21 cellular contexts compared by ENCODE assay signal in genomic region chr1:33502726-33503125, GRCh38. TPM values are rescaled to one million over a fixed set of nuclear protein-coding genes. Genes with fewer than 3 reads are reported as not detected.
A peak's percentile ranks its signal among the peaks of the same experiment; 100 is the strongest.
DNase-seq lines count a peak whose midpoint lies in the region; ATAC-seq lines count a peak whose summit lies in the region.
"Had no signal": no experiment of that assay in that cellular context is flagged by ENCODE, and none has a peak within 500 bp of the region (broad histone marks: within the 10 kb centered on the region; RNA-seq: fewer than 3 reads in every experiment).

No MANE protein-coding gene starts in this region.

- H3K27ac Mint-ChIP-seq in memory B cell, result peak overlapping the region; percentile 8
- H3K27ac Mint-ChIP-seq: activated CD4-positive, alpha-beta T cell treated with anti-CD3 and anti-CD28 coated beads, Interleukin-2, amount 10 ng/mL, durations not matched to agents 7 days and 5 days; H9; stimulated activated naive CD8-positive, alpha-beta T cell treated with anti-CD3 and anti-CD28 coated beads, Interleukin-15, amount 100 ng/mL, for 72 hours; T-helper 1 cell treated with Interleukin-12 subunit alpha and Interleukin-12 subunit beta and Interleukin-4 antibody, amounts not matched to agents 30 μg/mL and 1 μg/mL, for 36 hours had no signal

- DNase-seq in EL, result peak; percentile 45
- peak; percentile 9 for DNase-seq in RKO (ENCODE audit: low spot score)
- DNase-seq in dermis blood vessel endothelial cell, result peak; percentile 6
- DNase-seq in memory B cell (ENCODE audit: low spot score in 2 of 2), result no peak
- no peak for DNase-seq in NCI-H1417 treated with DMSO at 0.1 percent for 48 hours (lab: John Stamatoyannopoulos, UW)
- DNase-seq in stimulated activated CD4-positive, alpha-beta T cell treated with anti-CD3 and anti-CD28 coated beads, Interleukin-12 subunit alpha, Interleukin-12 subunit beta, amount 100 ng/mL, for 4 hours, result no peak
- DNase-seq in activated naive CD4-positive, alpha-beta T cell (lab: John Stamatoyannopoulos, UW), result no peak
- no peak for DNase-seq in RPMI8226
- DNase-seq: activated CD4-positive, alpha-beta T cell treated with anti-CD3 and anti-CD28 coated beads, Interleukin-2, amount 10 ng/mL, durations not matched to agents 7 days and 5 days; AML-193; DMS79 treated with DMSO at 0.1 percent for 48 hours; foreskin melanocyte; H9; hippocampal formation; lower lobe of right lung; NCI-H82; stimulated activated CD4-positive, alpha-beta T cell treated with anti-CD3 and anti-CD28 coated beads, Interleukin-4, amount 100 ng/mL, for 24 hours; stimulated activated naive CD8-positive, alpha-beta T cell treated with anti-CD3 and anti-CD28 coated beads, Interleukin-15, amount 100 ng/mL, for 72 hours; transverse colon had no signal

- peaks cover 4% of the 10 kb centered on the region for H3K36me3 Mint-ChIP-seq in memory B cell

- H3K4me3 Mint-ChIP-seq in memory B cell, result no peak overlapping the region
- H3K4me3 Mint-ChIP-seq: activated CD4-positive, alpha-beta T cell treated with anti-CD3 and anti-CD28 coated beads, Interleukin-2, amount 10 ng/mL, durations not matched to agents 7 days and 5 days; H9; stimulated activated naive CD8-positive, alpha-beta T cell treated with anti-CD3 and anti-CD28 coated beads, Interleukin-15, amount 100 ng/mL, for 72 hours; T-helper 1 cell treated with Interleukin-12 subunit alpha and Interleukin-12 subunit beta and Interleukin-4 antibody, amounts not matched to agents 30 μg/mL and 1 μg/mL, for 36 hours had no signal

- no peak for ATAC-seq in memory B cell (ENCODE audit: low read depth)
- ATAC-seq: HepG2; lower lobe of right lung; stimulated activated naive CD8-positive, alpha-beta T cell treated with anti-CD3 and anti-CD28 coated beads, Interleukin-15, amount 100 ng/mL, for 72 hours had no signal

- no peaks in the 10 kb centered on the region for H3K27me3 Mint-ChIP-seq in memory B cell
- H3K27me3 Mint-ChIP-seq: activated CD4-positive, alpha-beta T cell treated with anti-CD3 and anti-CD28 coated beads, Interleukin-2, amount 10 ng/mL, durations not matched to agents 7 days and 5 days; stimulated activated naive CD8-positive, alpha-beta T cell treated with anti-CD3 and anti-CD28 coated beads, Interleukin-15, amount 100 ng/mL, for 72 hours had no signal

- peaks cover 4% of the 10 kb centered on the region for H3K4me1 Mint-ChIP-seq in memory B cell
- H3K4me1 Mint-ChIP-seq: activated CD4-positive, alpha-beta T cell treated with anti-CD3 and anti-CD28 coated beads, Interleukin-2, amount 10 ng/mL, durations not matched to agents 7 days and 5 days; stimulated activated naive CD8-positive, alpha-beta T cell treated with anti-CD3 and anti-CD28 coated beads, Interleukin-15, amount 100 ng/mL, for 72 hours had no signal

- peaks cover 1% of the 10 kb centered on the region for H3K9me3 Mint-ChIP-seq in memory B cell

RNA-seq across cellular contexts. Expression of gene ZSCAN20, which starts 30.3 kb away (rescaled TPM):
- total RNA-seq in dermis blood vessel endothelial cell, result 10.6 and 16.2 TPM in 2 replicates

Comparison
In these comparisons a context has a peak if more than half of its experiments do, and no peak if none do; other contexts are left out.
1. DNase-seq: peak in EL (single experiment), RKO (single experiment) and dermis blood vessel endothelial cell (single experiment); none in memory B cell (0 of 2), NCI-H1417 treated with DMSO at 0.1 percent for 48 hours (single experiment), stimulated activated CD4-positive, alpha-beta T cell treated with anti-CD3 and anti-CD28 coated beads, Interleukin-12 subunit alpha, Interleukin-12 subunit beta, amount 100 ng/mL, for 4 hours (single experiment), activated naive CD4-positive, alpha-beta T cell (0 of 4) and RPMI8226 (single experiment).